Comparison of ENCODE assay signal across 8 cellular contexts in the genomic region with DNA sequence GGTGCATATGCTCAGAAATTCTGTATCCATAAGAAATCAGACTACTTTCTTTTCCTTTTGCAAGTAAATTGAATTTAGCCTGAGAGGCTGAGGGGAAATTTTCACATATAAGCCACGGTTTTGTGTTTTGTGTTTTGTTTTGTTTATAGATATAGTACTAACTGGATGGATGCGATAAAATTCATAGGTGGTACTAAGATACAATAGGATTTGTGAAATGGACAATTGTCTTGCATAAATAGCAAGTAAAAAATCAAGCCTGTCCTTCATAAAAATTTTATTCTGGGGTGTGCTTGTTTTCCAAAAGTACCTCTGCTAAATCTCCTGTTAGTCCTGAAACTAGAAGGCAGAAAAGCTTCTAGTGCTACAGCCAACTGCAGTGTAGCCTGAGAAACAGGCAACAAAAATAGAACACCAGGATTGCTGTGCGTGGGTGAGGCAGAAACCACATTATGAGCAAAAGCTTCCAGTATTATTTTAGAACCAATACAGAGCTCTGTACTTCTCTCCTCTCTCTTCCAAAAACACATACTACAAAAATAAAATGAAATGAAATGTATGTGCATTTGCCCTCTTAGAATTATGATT. TPM values are rescaled to one million over a fixed set of nuclear protein-coding genes. Genes with fewer than 3 reads are reported as not detected.
DNase-seq lines count a peak whose midpoint lies in the region; ATAC-seq and TF ChIP-seq lines count a peak whose summit lies in the region.

No MANE protein-coding gene starts in this region.

- peak overlapping the region; percentile 68 for H3K4me3 ChIP-seq in left ventricle myocardium inferior

- H3K27ac ChIP-seq in left ventricle myocardium inferior (replicated peaks), result peak overlapping the region; percentile 93

- ATAC-seq in Right ventricle myocardium inferior (peak; percentile 59), HG03159 (IDR thresholded peaks at IDR 0.05; ENCODE audit: unreplicated experiment) (peak; percentile 27), T-cell (replicated peaks in 1 of 4) (no peak)
- peak; percentile 61 to 64 for ATAC-seq in stimulated activated naive B cell treated with anti-CD40 and anti-IgM and Interleukin-4, amounts not matched to agents 10 μg/mL and 1 μg/mL and 100 μg/mL, for 72 hours (replicated peaks)

- H3K4me3 Mint-ChIP-seq in T-cell, result peak overlapping the region; percentile 63 to 65 (median 65)
- H3K4me3 Mint-ChIP-seq in stimulated activated naive B cell treated with anti-CD40 and anti-IgM and Interleukin-4, amounts not matched to agents 10 μg/mL and 1 μg/mL and 100 μg/mL, for 72 hours, result peak overlapping the region; percentile 80 to 81

- H3K9me3 ChIP-seq in left ventricle myocardium inferior (replicated peaks), result no peaks in the 10 kb centered on the region

- intact Hi-C loops in Right ventricle myocardium inferior (cut with DNase I) (loop anchor here (5.0 kb wide), 4 partner anchors 47 to 138 kb away; no protein-coding TSS in a partner anchor), cardiac septum (cut with DNase I) (loop anchor here (2.0 to 5.0 kb wide), 3 partner anchors 47 to 140 kb away; no protein-coding TSS in a partner anchor), left ventricle myocardium inferior (cut with micrococcal nuclease) (no loop called here)

- no peaks in the 10 kb centered on the region for H3K36me3 ChIP-seq in left ventricle myocardium inferior

- peaks cover 63% of the 10 kb centered on the region for H3K4me1 ChIP-seq in left ventricle myocardium inferior

- H3K27me3 Mint-ChIP-seq in T-cell, result no peaks in the 10 kb centered on the region
- H3K27me3 Mint-ChIP-seq in stimulated activated naive B cell treated with anti-CD40 and anti-IgM and Interleukin-4, amounts not matched to agents 10 μg/mL and 1 μg/mL and 100 μg/mL, for 72 hours, result no peaks in the 10 kb centered on the region

- H3K27ac Mint-ChIP-seq in T-cell, result no peak overlapping the region
- H3K27ac Mint-ChIP-seq in stimulated activated naive B cell treated with anti-CD40 and anti-IgM and Interleukin-4, amounts not matched to agents 10 μg/mL and 1 μg/mL and 100 μg/mL, for 72 hours, result peak overlapping the region; percentile 63

- no peak for TF ChIP-seq CTCF in left ventricle myocardium inferior (IDR thresholded peaks at IDR 0.05; ENCODE audit: borderline replicate concordance)

- DNase-seq in Right ventricle myocardium inferior (ENCODE audit: missing footprints) (no peak), cardiac septum (ENCODE audit: low spot score) (no peak), T-cell (no peak), left ventricle myocardium inferior (no peak), HK-2 (ENCODE audit: unreplicated experiment) (no peak), iPS-NIHi11 (ENCODE audit: low spot score) (no peak)
- peak; percentile 20 for DNase-seq in stimulated activated naive B cell treated with anti-CD40 and anti-IgM and Interleukin-4, amounts not matched to agents 10 μg/mL and 1 μg/mL and 100 μg/mL, for 72 hours

- no peaks in the 10 kb centered on the region for H3K36me3 Mint-ChIP-seq in T-cell
- H3K36me3 Mint-ChIP-seq in stimulated activated naive B cell treated with anti-CD40 and anti-IgM and Interleukin-4, amounts not matched to agents 10 μg/mL and 1 μg/mL and 100 μg/mL, for 72 hours, result peaks cover 15 to 22% of the 10 kb centered on the region in 2 donors

- CTCF ChIA-PET in T-cell (lab: Charles Lee), result interaction anchor here in 1 of 2 donors (1.1 kb wide), 1 partner anchor 15 kb away, joined by 3 read pairs; no protein-coding TSS in a partner anchor

- H3K27me3 ChIP-seq in left ventricle myocardium inferior (ENCODE audit: low read depth), result no peaks in the 10 kb centered on the region

- no peaks in the 10 kb centered on the region for H3K9me3 Mint-ChIP-seq in T-cell
- H3K9me3 Mint-ChIP-seq in stimulated activated naive B cell treated with anti-CD40 and anti-IgM and Interleukin-4, amounts not matched to agents 10 μg/mL and 1 μg/mL and 100 μg/mL, for 72 hours, result no peaks in the 10 kb centered on the region

- POLR2A ChIA-PET in T-cell (lab: Charles Lee), result interaction anchor here in 1 of 2 donors (0.7 kb wide), 2 partner anchors 699 to 1087 kb away, joined by 3 read pairs; no protein-coding TSS in a partner anchor

- peaks cover 10 to 13% (median 12%) of the 10 kb centered on the region in 3 donors for H3K4me1 Mint-ChIP-seq in T-cell
- H3K4me1 Mint-ChIP-seq in stimulated activated naive B cell treated with anti-CD40 and anti-IgM and Interleukin-4, amounts not matched to agents 10 μg/mL and 1 μg/mL and 100 μg/mL, for 72 hours, result peaks cover 14 to 40% of the 10 kb centered on the region in 2 donors

RNA-seq across cellular contexts. Expression of a gene that starts 0.6 kb away (rescaled TPM):
- 25.3 TPM for total RNA-seq in Right ventricle myocardium inferior
- total RNA-seq in cardiac septum, result 87.5 TPM
- 1 to 10 TPM; 2.8 to 6.7 (median 4.7) TPM for total RNA-seq in T-cell
- total RNA-seq in left ventricle myocardium inferior, result 39.6 TPM

Comparison
In these comparisons a context has a peak if more than half of its experiments do, and no peak if none do; other contexts are left out.
1. ATAC-seq: peak in Right ventricle myocardium inferior (single experiment), HG03159 (single experiment) and stimulated activated naive B cell treated with anti-CD40 and anti-IgM and Interleukin-4, amounts not matched to agents 10 μg/mL and 1 μg/mL and 100 μg/mL, for 72 hours (2 of 2); none in T-cell (0 of 4).